Comparison of ENCODE assay signal across 10 cellular contexts in genomic region chr4:24763631-24764302, GRCh38. TPM values are rescaled to one million over a fixed set of nuclear protein-coding genes. Genes with fewer than 3 reads are reported as not detected.
DNase-seq lines count a peak whose midpoint lies in the region; ATAC-seq and TF ChIP-seq lines count a peak whose summit lies in the region.
"Had no signal": no experiment of that assay in that cellular context is flagged by ENCODE, and none has a peak within 500 bp of the region (broad histone marks: within the 10 kb centered on the region; RNA-seq: fewer than 3 reads in every experiment).

No MANE protein-coding gene starts in this region.

- no peaks in the 10 kb centered on the region for H3K4me1 Mint-ChIP-seq in natural killer cell

- H3K36me3 ChIP-seq in fibroblast of lung (ENCODE audit: control insufficient read depth, insufficient read depth, low read length), result no peaks in the 10 kb centered on the region
- H3K36me3 ChIP-seq in smooth muscle cell (ENCODE audit: low read depth), result no peaks in the 10 kb centered on the region
- H3K36me3 ChIP-seq in tibial artery, result no peaks in the 10 kb centered on the region

- ATAC-seq in HG02798 (IDR thresholded peaks at IDR 0.05; ENCODE audit: poor library complexity, unreplicated experiment) (no peak), natural killer cell (no peak)

- H3K27ac Mint-ChIP-seq in natural killer cell, result no peak overlapping the region

- no peaks in the 10 kb centered on the region for H3K27me3 Mint-ChIP-seq in natural killer cell (ENCODE audit: low read depth in 2 of 2)

- WGBS in smooth muscle cell (ENCODE audit: low lambda C conversion rate), result 48% methylated on average over 5 of the region's 5 CpGs

- no peak overlapping the region for H3K4me3 Mint-ChIP-seq in natural killer cell

- H3K79me2 ChIP-seq in fibroblast of lung (ENCODE audit: control insufficient read depth, insufficient read depth, low read length) (no peaks in the 10 kb centered on the region), smooth muscle cell (ENCODE audit: low read depth) (no peaks in the 10 kb centered on the region)

- peak overlapping the region; percentile 54 for H3K4me2 ChIP-seq in fibroblast of lung (ENCODE audit: extremely low read depth, insufficient read depth, low read length)
- no peak overlapping the region for H3K4me2 ChIP-seq in smooth muscle cell

- peak overlapping the region; percentile 24 for H2AFZ ChIP-seq in fibroblast of lung (ENCODE audit: low read length)
- no peak overlapping the region for H2AFZ ChIP-seq in smooth muscle cell (ENCODE audit: low read depth)

- H3K27ac ChIP-seq in fibroblast of lung (ENCODE audit: insufficient read depth, low read length), result peak overlapping the region; percentile 24
- H3K27ac ChIP-seq in smooth muscle cell (ENCODE audit: low read depth), result peak overlapping the region; percentile 80
- H3K27ac ChIP-seq in tibial artery, result no peak overlapping the region

- no peaks in the 10 kb centered on the region for H3F3A ChIP-seq in smooth muscle cell (ENCODE audit: low read depth)

- no peak overlapping the region for H3K4me3 ChIP-seq in fibroblast of lung (replicated peaks in 1 of 4; ENCODE audit: control extremely low read depth in 1 of 4, insufficient read depth in 1 of 4, low read depth in 3 of 4, low read length in 4 of 4)
- no peak overlapping the region for H3K4me3 ChIP-seq in smooth muscle cell
- H3K4me3 ChIP-seq in tibial artery, result no peak overlapping the region

- no peaks in the 10 kb centered on the region for H3K9me3 ChIP-seq in fibroblast of lung (ENCODE audit: control insufficient read depth, insufficient read depth, low read depth, low read length)
- no peaks in the 10 kb centered on the region for H3K9me3 ChIP-seq in smooth muscle cell (replicated peaks; ENCODE audit: low read depth)
- no peaks in the 10 kb centered on the region for H3K9me3 ChIP-seq in tibial artery

- H3K9ac ChIP-seq in fibroblast of lung (ENCODE audit: insufficient read depth, low read length) (no peak overlapping the region), smooth muscle cell (ENCODE audit: low read depth) (no peak overlapping the region)

- H3K27me3 ChIP-seq in fibroblast of lung (ENCODE audit: control insufficient read depth, insufficient read depth, low read length), result no peaks in the 10 kb centered on the region
- H3K27me3 ChIP-seq in smooth muscle cell (ENCODE audit: low read depth), result no peaks in the 10 kb centered on the region
- H3K27me3 ChIP-seq in tibial artery, result no peaks in the 10 kb centered on the region

- DNase-seq in HT1080 (ENCODE audit: low read depth) (peak; percentile 61), NCI-H82 treated with DMSO at 0.1 percent for 48 hours (lab: John Stamatoyannopoulos, UW; ENCODE audit: unreplicated experiment) (peak; percentile 68), fibroblast of lung (ENCODE audit: low read depth in 2 of 2) (peak; percentile 42 to 90), smooth muscle cell (lab: John Stamatoyannopoulos, UW; ENCODE audit: unreplicated experiment) (no peak), GM10266 (ENCODE audit: extremely low spot score) (no peak), tibial artery (no peak), natural killer cell (no peak)
- DNase-seq: RPMI8226 had no signal

- intact Hi-C loops in tibial artery (cut with DNase I; ENCODE audit: low total_unique reads), result no loop called here
- intact Hi-C loops in natural killer cell (cut with micrococcal nuclease), result no loop called here

- H4K20me1 ChIP-seq in fibroblast of lung (ENCODE audit: control insufficient read depth, extremely low read depth, insufficient read depth, low read length) (no peaks in the 10 kb centered on the region), smooth muscle cell (ENCODE audit: low read depth) (no peaks in the 10 kb centered on the region)

- peaks cover 3% of the 10 kb centered on the region for H3K36me3 Mint-ChIP-seq in natural killer cell

- peaks cover 2 to 7% of the 10 kb centered on the region in 2 donors for H3K9me3 Mint-ChIP-seq in natural killer cell

- H3K4me1 ChIP-seq in fibroblast of lung (ENCODE audit: control insufficient read depth, extremely low read depth, insufficient read depth, low read length) (peaks cover 11% of the 10 kb centered on the region), smooth muscle cell (ENCODE audit: low read depth) (peaks cover 6% of the 10 kb centered on the region), tibial artery (peaks cover 0 to 13% (median 10%) of the 10 kb centered on the region in 4 donors)

- TF ChIP-seq CTCF in fibroblast of lung (conservative IDR thresholded peaks at IDR 0.05 in 1 of 2, IDR thresholded peaks at IDR 0.05 in 1 of 2; ENCODE audit: low read depth in 1 of 2, low read length in 2 of 2), result no peak
- TF ChIP-seq CTCF in smooth muscle cell (IDR thresholded peaks at IDR 0.05; ENCODE audit: borderline replicate concordance, insufficient read depth, poor library complexity, severe bottlenecking), result no peak
- TF ChIP-seq CTCF in GM10266 (IDR thresholded peaks at IDR 0.05; ENCODE audit: control insufficient read depth, insufficient read depth, low read depth, missing control alignments), result no peak
- TF ChIP-seq CTCF in tibial artery (IDR thresholded peaks at IDR 0.05), result no peak
- TF ChIP-seq CTCF in natural killer cell (IDR thresholded peaks at IDR 0.05), result no peak

RNA-seq across cellular contexts. Expression of gene SOD3, which starts 31.6 kb away (rescaled TPM):
- total RNA-seq in HT1080 (2014; rRNA removed; shearing (Covaris generic)), result 0.07 TPM in 1 of 2 replicates, not detected in the other
- 0.18 and 0.53 TPM in 2 replicates for polyA plus RNA-seq in HT1080 (2015; cell fraction: cytosol; rRNA removed)
- 0.45 TPM in 1 of 2 replicates, not detected in the other for polyA plus RNA-seq in HT1080 (2015; cell fraction: nucleus; rRNA removed)
- total RNA-seq in fibroblast of lung, result 16.7 and 34.8 TPM in 2 replicates
- 17.2 and 19.6 TPM in 2 replicates for polyA plus RNA-seq in fibroblast of lung
- polyA plus RNA-seq in fibroblast of lung (2012), result 47.1 and 51.7 TPM in 2 replicates
- 9.7 and 17.2 TPM in 2 replicates for polyA minus RNA-seq in fibroblast of lung (ENCODE audit: low replicate concordance)
- total RNA-seq in smooth muscle cell, result 24.4 and 29.8 TPM in 2 replicates
- polyA plus RNA-seq in smooth muscle cell, result 60.9 and 71.9 TPM in 2 replicates
- not detected for total RNA-seq in natural killer cell
- total RNA-seq: mononuclear cell had no signal

Comparison
In these comparisons a context has a peak if more than half of its experiments do, and no peak if none do; other contexts are left out.
1. DNase-seq: peak in HT1080 (single experiment), NCI-H82 treated with DMSO at 0.1 percent for 48 hours (single experiment) and fibroblast of lung (2 of 2); none in smooth muscle cell (single experiment), GM10266 (single experiment), tibial artery (0 of 2) and natural killer cell (single experiment).
2. H3K27ac ChIP-seq: peak in fibroblast of lung (single experiment) and smooth muscle cell (single experiment); none in tibial artery (0 of 2).
3. RNA of gene SOD3, which starts 31.6 kb away (total RNA-seq): 16.7 to 34.8 TPM in fibroblast of lung and 24.4 to 29.8 TPM in smooth muscle cell; 0.07 TPM in HT1080 and not detected in natural killer cell; every median in the first group is over 10 times any median in the second.